8 cellular contexts compared by ENCODE assay signal in the genomic region with DNA sequence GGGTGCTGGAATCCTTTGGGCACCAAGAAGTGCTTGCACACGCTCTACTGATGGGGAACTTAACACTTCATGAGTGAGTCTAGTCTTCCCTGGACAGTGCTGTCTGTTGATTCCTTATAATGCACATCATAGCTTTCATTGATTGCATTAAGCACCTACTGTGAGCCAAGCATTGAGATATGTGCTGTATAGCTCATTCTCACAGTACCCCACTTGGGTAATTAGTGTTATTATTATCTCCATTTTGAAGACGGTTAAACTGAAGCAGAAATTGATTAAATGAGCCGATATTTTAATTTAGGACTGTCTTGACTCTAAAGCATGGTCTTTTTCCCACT. TPM values are rescaled to one million over a fixed set of nuclear protein-coding genes. Genes with fewer than 3 reads are reported as not detected.
DNase-seq lines count a peak whose midpoint lies in the region; ATAC-seq, FAIRE-seq and TF ChIP-seq lines count a peak whose summit lies in the region.

No MANE protein-coding gene starts in this region.

- peak overlapping the region; percentile 25 for H3K27ac ChIP-seq in CD8-positive, alpha-beta memory T cell (ENCODE audit: low read depth, low read length)
- H3K27ac ChIP-seq in endothelial cell of umbilical vein (ENCODE audit: insufficient read depth, low read depth, low read length) (no peak overlapping the region), ovary (peak overlapping the region; percentile 73 to 86)

- H3K36me3 Mint-ChIP-seq in CD8-positive, alpha-beta memory T cell: peaks cover 0 to 34% (median 5%) of the 10 kb centered on the region in 3 donors

- no peaks in the 10 kb centered on the region for H4K20me1 ChIP-seq in endothelial cell of umbilical vein (replicated peaks; ENCODE audit: control insufficient read depth, extremely low read depth, insufficient read depth, low read length)

- H3K36me3 ChIP-seq in CD8-positive, alpha-beta memory T cell (ENCODE audit: insufficient read depth, low read length): peaks cover 26% of the 10 kb centered on the region
- H3K36me3 ChIP-seq in endothelial cell of umbilical vein (ENCODE audit: control insufficient read depth in 2 of 2, extremely low read depth in 1 of 2, insufficient read depth in 2 of 2, low read length in 2 of 2): peaks cover 9% of the 10 kb centered on the region in 2 experiments
- H3K36me3 ChIP-seq in ovary: no peaks in the 10 kb centered on the region

- no peak for TF ChIP-seq POLR2A in endothelial cell of umbilical vein (IDR thresholded peaks at IDR 0.05; ENCODE audit: low read depth, low read length)
- no peak for TF ChIP-seq POLR2A in ovary (IDR thresholded peaks at IDR 0.05)

- H3K4me3 Mint-ChIP-seq in CD8-positive, alpha-beta memory T cell: peak overlapping the region; percentile 73 to 98 (median 93)

- H3K27me3 ChIP-seq in CD8-positive, alpha-beta memory T cell (ENCODE audit: insufficient read depth, low read length, poor library complexity, severe bottlenecking): no peaks in the 10 kb centered on the region
- H3K27me3 ChIP-seq in endothelial cell of umbilical vein (ENCODE audit: control insufficient read depth in 2 of 2, insufficient read depth in 2 of 2, low read length in 2 of 2) (peaks cover 3 to 5% of the 10 kb centered on the region in 2 experiments), ovary (no peaks in the 10 kb centered on the region)

- peak overlapping the region; percentile 65 to 97 (median 88) for H3K27ac Mint-ChIP-seq in CD8-positive, alpha-beta memory T cell

- FAIRE-seq in endothelial cell of umbilical vein (lab: Jason Lieb, UNC) (no peak), RCC 7860 (lab: Jason Lieb, UNC) (no peak)

- no peak for ATAC-seq in GM21515 (IDR thresholded peaks at IDR 0.05; ENCODE audit: unreplicated experiment)

- dilution Hi-C loops in endothelial cell of umbilical vein (cut with MboI; ENCODE audit: extremely low pct_ligation_motif_present, low sequenced_read_pairs): no loop called here

- no peak for DNase-seq in CD8-positive, alpha-beta memory T cell
- peak; percentile 40 for DNase-seq in OCI-M2 (lab: John Stamatoyannopoulos, UW; ENCODE audit: unreplicated experiment)
- no peak for DNase-seq in endothelial cell of umbilical vein (ENCODE audit: low read depth, low spot score)
- DNase-seq in ovary: no peak
- no peak for DNase-seq in NCI-H345 (lab: John Stamatoyannopoulos, UW)
- DNase-seq in RCC 7860 (ENCODE audit: low spot score): no peak
- DNase-seq in activated CD4-positive, alpha-beta T cell treated with anti-CD3 and anti-CD28 coated beads, Interleukin-2, amount 50 U/mL, for 4 hours: no peak

- CTCF ChIA-PET in CD8-positive, alpha-beta memory T cell (lab: Charles Lee): interaction anchor here (0.6 to 2.7 kb wide), 8 partner anchors 22 to 127 kb away, joined by 3 to 11 read pairs (median 4); partner anchors contain the start of genes HTD2, KCTD6 and RPP14
- CTCF ChIA-PET in endothelial cell of umbilical vein (lab: Charles Lee): interaction anchor here (1.0 to 2.2 kb wide), 3 partner anchors 30 to 128 kb away, joined by 3 to 6 read pairs (median 5); partner anchors contain the start of genes HTD2, KCTD6 and RPP14

- H3K9me3 Mint-ChIP-seq in CD8-positive, alpha-beta memory T cell: no peaks in the 10 kb centered on the region

- TF ChIP-seq CTCF in endothelial cell of umbilical vein (IDR thresholded peaks at IDR 0.05; ENCODE audit: extremely low read depth in 1 of 2, insufficient read depth in 1 of 2, low read depth in 1 of 2, low read length in 2 of 2) (no peak), ovary (IDR thresholded peaks at IDR 0.05) (no peak)

- H3K9me3 ChIP-seq in CD8-positive, alpha-beta memory T cell (ENCODE audit: low read length): no peaks in the 10 kb centered on the region
- H3K9me3 ChIP-seq in endothelial cell of umbilical vein (replicated peaks; ENCODE audit: control insufficient read depth, insufficient read depth, low read length): no peaks in the 10 kb centered on the region
- no peaks in the 10 kb centered on the region for H3K9me3 ChIP-seq in ovary

- peaks cover 13% of the 10 kb centered on the region for H3K79me2 ChIP-seq in endothelial cell of umbilical vein (ENCODE audit: control insufficient read depth, insufficient read depth, low read length)

- H3K9me1 ChIP-seq in endothelial cell of umbilical vein (replicated peaks; ENCODE audit: control insufficient read depth, extremely low read depth, insufficient read depth, low read length): no peaks in the 10 kb centered on the region

- TSS peak; percentile 60 for BruUV-seq in endothelial cell of umbilical vein (replicated peaks; lab: Mats Ljungman, UMichigan)

- POLR2A ChIA-PET in CD8-positive, alpha-beta memory T cell (lab: Charles Lee): interaction anchor here (1.2 kb wide), 1 partner anchor 128 kb away, joined by 12 read pairs; the partner anchor contains the start of genes HTD2 and RPP14
- POLR2A ChIA-PET in endothelial cell of umbilical vein (lab: Charles Lee): interaction anchor here (0.7 kb wide), 1 partner anchor 93 kb away, joined by 7 read pairs; no protein-coding TSS in a partner anchor

- peaks cover 20% of the 10 kb centered on the region for H3K4me1 ChIP-seq in CD8-positive, alpha-beta memory T cell (ENCODE audit: insufficient read depth, low read length)
- H3K4me1 ChIP-seq in endothelial cell of umbilical vein (ENCODE audit: control insufficient read depth, extremely low read depth, insufficient read depth, low read length) (peaks cover 5% of the 10 kb centered on the region), ovary (ENCODE audit: insufficient read depth) (peaks cover 5% of the 10 kb centered on the region)

- H3K4me2 ChIP-seq in endothelial cell of umbilical vein (ENCODE audit: insufficient read depth, low read length): peak overlapping the region; percentile 41

- no peak overlapping the region for H3K9ac ChIP-seq in endothelial cell of umbilical vein (replicated peaks; ENCODE audit: extremely low read depth, insufficient read depth, low read length)

- H3K27me3 Mint-ChIP-seq in CD8-positive, alpha-beta memory T cell: peaks cover 0 to 2% of the 10 kb centered on the region in 2 donors

- H3K4me3 ChIP-seq in CD8-positive, alpha-beta memory T cell (ENCODE audit: low read length): peak overlapping the region; percentile 56
- H3K4me3 ChIP-seq in endothelial cell of umbilical vein (replicated peaks in 1 of 3; ENCODE audit: insufficient read depth in 1 of 3, low read depth in 1 of 3, low read length in 3 of 3) (peak overlapping the region in 2 of 3 experiments; percentile 19 to 92), ovary (peak overlapping the region; percentile 64)

- intact Hi-C loops in endothelial cell of umbilical vein (cut with micrococcal nuclease) (loop anchor here (5.0 kb wide), 1 partner anchor 102 kb away; the partner anchor contains the start of gene PXK), ovary (cut with DNase I) (no loop called here)

- peaks cover 15 to 33% (median 26%) of the 10 kb centered on the region in 3 donors for H3K4me1 Mint-ChIP-seq in CD8-positive, alpha-beta memory T cell

- TF ChIP-seq EP300 in ovary (IDR thresholded peaks at IDR 0.05): no peak

- peak overlapping the region; percentile 88 for H2AFZ ChIP-seq in endothelial cell of umbilical vein (ENCODE audit: low read depth, low read length)

- WGBS in ovary, 3 donors: 46 to 50% (median 48%) methylated on average over 3 of the region's 3 CpGs

TF ChIP-seq in endothelial cell of umbilical vein, 7 proteins besides CTCF, POLR2A, EP300 and RAD21:
- TF ChIP-seq, protein P1, sequence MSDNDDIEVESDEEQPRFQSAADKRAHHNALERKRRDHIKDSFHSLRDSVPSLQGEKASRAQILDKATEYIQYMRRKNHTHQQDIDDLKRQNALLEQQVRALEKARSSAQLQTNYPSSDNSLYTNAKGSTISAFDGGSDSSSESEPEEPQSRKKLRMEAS (IDR thresholded peaks at IDR 0.05; ENCODE audit: insufficient read depth, insufficient read length): no peak
- TF ChIP-seq MYC (IDR thresholded peaks at IDR 0.05; ENCODE audit: low read depth, low read length) (no peak), JUN (IDR thresholded peaks at IDR 0.05; ENCODE audit: borderline replicate concordance, insufficient read depth, insufficient read length, low read depth) (no peak), FOS (IDR thresholded peaks at IDR 0.05; ENCODE audit: borderline replicate concordance, insufficient read depth, low read length) (no peak), GATA2 (IDR thresholded peaks at IDR 0.05; ENCODE audit: insufficient read depth, insufficient read length, low read depth, low read length) (no peak), EZH2 (IDR thresholded peaks at IDR 0.05; ENCODE audit: borderline replicate concordance, low read depth, low read length, severe bottlenecking) (no peak)

RNA-seq across cellular contexts. Expression of gene PDHB, which starts 0.5 kb away (rescaled TPM):
- 10 to 100 TPM; 64.2 to 64.8 TPM for total RNA-seq in CD8-positive, alpha-beta memory T cell
- 91.2 TPM for polyA plus RNA-seq in CD8-positive, alpha-beta memory T cell
- total RNA-seq in endothelial cell of umbilical vein (59.3 and 60.8 TPM in 2 replicates), ovary (10 to 100 TPM; 24.4 to 56.6 (median 36.3) TPM)
- polyA plus RNA-seq in endothelial cell of umbilical vein (40.7 and 50.8 TPM in 2 replicates), ovary (10 to 100 TPM; 43.4 to 98.4 TPM)
- 60.8 and 65.1 TPM in 2 replicates for polyA plus RNA-seq in endothelial cell of umbilical vein (2011; cell fraction: cytosol; rRNA removed)
- polyA plus RNA-seq in endothelial cell of umbilical vein (2011; cell fraction: nucleus; rRNA removed): 49.4 and 59.8 TPM in 2 replicates
- 60.3 and 67.7 TPM in 2 replicates for polyA plus RNA-seq in endothelial cell of umbilical vein (2012)
- polyA minus RNA-seq in endothelial cell of umbilical vein: 40.8 and 47.0 TPM in 2 replicates
- 36.2 TPM for polyA minus RNA-seq in endothelial cell of umbilical vein (2011; cell fraction: cytosol; rRNA and poly(A)+ RNA removed)
- polyA minus RNA-seq in endothelial cell of umbilical vein (2011; cell fraction: nucleus; rRNA and poly(A)+ RNA removed): 28.3 and 34.8 TPM in 2 replicates

RNA-seq across cellular contexts. Expression of gene KCTD6, which starts 57.8 kb away (rescaled TPM):
- total RNA-seq in CD8-positive, alpha-beta memory T cell: 1 to 10 TPM; 5.5 to 5.9 TPM
- 12.2 TPM for polyA plus RNA-seq in CD8-positive, alpha-beta memory T cell
- total RNA-seq in endothelial cell of umbilical vein (6.4 and 7.4 TPM in 2 replicates), ovary (10 to 100 TPM; 10.9 to 16.6 (median 13.0) TPM)
- polyA plus RNA-seq in endothelial cell of umbilical vein (5.4 and 6.4 TPM in 2 replicates), ovary (10 to 100 TPM; 11.7 to 20.8 TPM)
- 6.0 and 6.8 TPM in 2 replicates for polyA plus RNA-seq in endothelial cell of umbilical vein (2011; cell fraction: cytosol; rRNA removed)
- 7.6 and 9.0 TPM in 2 replicates for polyA plus RNA-seq in endothelial cell of umbilical vein (2011; cell fraction: nucleus; rRNA removed)
- 4.2 and 6.9 TPM in 2 replicates for polyA plus RNA-seq in endothelial cell of umbilical vein (2012)
- polyA minus RNA-seq in endothelial cell of umbilical vein: 4.7 and 7.5 TPM in 2 replicates
- polyA minus RNA-seq in endothelial cell of umbilical vein (2011; cell fraction: cytosol; rRNA and poly(A)+ RNA removed): 4.0 TPM
- 6.4 and 8.7 TPM in 2 replicates for polyA minus RNA-seq in endothelial cell of umbilical vein (2011; cell fraction: nucleus; rRNA and poly(A)+ RNA removed)
